In the genomic region with DNA sequence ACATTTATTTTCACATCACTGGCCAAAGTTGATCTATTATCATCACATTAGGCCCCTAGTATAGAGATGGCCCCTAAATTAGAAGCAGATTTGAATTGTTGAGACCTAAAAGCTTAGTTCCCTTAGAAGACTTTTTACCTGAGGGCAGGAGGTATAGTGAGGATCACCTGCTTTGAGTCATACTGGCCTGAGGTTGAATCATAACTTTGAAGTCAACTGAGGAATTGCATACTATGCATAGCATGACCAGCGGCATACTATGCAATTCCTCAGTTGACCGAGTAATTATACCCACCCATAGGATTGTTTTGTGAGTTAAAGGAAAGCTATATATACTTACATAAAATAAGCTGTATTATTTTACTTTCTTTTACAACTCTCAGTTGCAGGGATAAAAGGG, we compare ENCODE assay signal across 28 cellular contexts. TPM values are rescaled to one million over a fixed set of nuclear protein-coding genes. Genes with fewer than 3 reads are reported as not detected.
DNase-seq lines count a peak whose midpoint lies in the region; ATAC-seq, FAIRE-seq and TF ChIP-seq lines count a peak whose summit lies in the region.
"Had no signal": no experiment of that assay in that cellular context is flagged by ENCODE, and none has a peak within 500 bp of the region (broad histone marks: within the 10 kb centered on the region; RNA-seq: fewer than 3 reads in every experiment).

No MANE protein-coding gene starts in this region.

- H3K27me3 ChIP-seq in smooth muscle cell (ENCODE audit: low read depth), result no peaks in the 10 kb centered on the region
- no peaks in the 10 kb centered on the region for H3K27me3 ChIP-seq in right atrium auricular region

- no peaks in the 10 kb centered on the region for H3F3A ChIP-seq in smooth muscle cell (ENCODE audit: low read depth)

- H3K4me3 ChIP-seq in smooth muscle cell, result no peak overlapping the region
- H3K4me3 ChIP-seq in right atrium auricular region, result no peak overlapping the region
- H3K4me3 ChIP-seq: GM23338 had no signal

- H3K27ac ChIP-seq in smooth muscle cell (ENCODE audit: low read depth) (peak overlapping the region; percentile 28), right atrium auricular region (no peak overlapping the region)
- H3K27ac ChIP-seq: 22Rv1, C4-2B, KMS-11 had no signal

- no peak overlapping the region for H2AFZ ChIP-seq in smooth muscle cell (ENCODE audit: low read depth)
- H2AFZ ChIP-seq: GM23338 had no signal

- H3K9ac ChIP-seq in smooth muscle cell (ENCODE audit: low read depth), result no peak overlapping the region
- H3K9ac ChIP-seq: KMS-11 had no signal

- H3K4me2 ChIP-seq in smooth muscle cell, result no peak overlapping the region
- H3K4me2 ChIP-seq: GM23338, KMS-11 had no signal

- H3K4me1 ChIP-seq in smooth muscle cell (ENCODE audit: low read depth) (no peaks in the 10 kb centered on the region), right atrium auricular region (peaks cover 0 to 8% of the 10 kb centered on the region in 2 donors)
- H3K4me1 ChIP-seq: Caco-2 had no signal

- TF ChIP-seq CTCF in smooth muscle cell (IDR thresholded peaks at IDR 0.05; ENCODE audit: borderline replicate concordance, insufficient read depth, poor library complexity, severe bottlenecking) (no peak), right atrium auricular region (IDR thresholded peaks at IDR 0.05) (no peak)

- peak; percentile 23 for DNase-seq in DMS53 (lab: John Stamatoyannopoulos, UW)
- DNase-seq in DMS53 treated with DMSO at 0.1 percent for 48 hours (lab: John Stamatoyannopoulos, UW; ENCODE audit: unreplicated experiment), result no peak
- DNase-seq in SW480 (ENCODE audit: low spot score), result peak; percentile 2
- no peak for DNase-seq in smooth muscle cell (lab: John Stamatoyannopoulos, UW; ENCODE audit: unreplicated experiment)
- no peak for DNase-seq in right atrium auricular region (ENCODE audit: low spot score)
- no peak for DNase-seq in RCC 7860 (ENCODE audit: low spot score)
- DNase-seq: Caco-2; CD8-positive, alpha-beta T cell; DMS 273 treated with DMSO at 0.1 percent for 48 hours; DND-41; H9; HFFc6; NCI-H1092; NCI-H1417 treated with DMSO at 0.1 percent for 48 hours; NCI-H187; NCI-H2081 treated with DMSO at 0.1 percent for 48 hours; NCI-H2171; NCI-H345; NCI-H510A treated with DMSO at 0.1 percent for 48 hours; NCI-H748 treated with DMSO at 0.1 percent for 48 hours; RPMI8226; SHP77 treated with DMSO at 0.1 percent for 48 hours had no signal

- H3K79me2 ChIP-seq in smooth muscle cell (ENCODE audit: low read depth), result no peaks in the 10 kb centered on the region

- peak; percentile 63 for ATAC-seq in esophagus mucosa
- ATAC-seq in HG03196 (IDR thresholded peaks at IDR 0.05; ENCODE audit: unreplicated experiment), result no peak
- ATAC-seq: CD8-positive, alpha-beta T cell; GM23338 had no signal

- H3K9me3 ChIP-seq in smooth muscle cell (replicated peaks; ENCODE audit: low read depth), result no peaks in the 10 kb centered on the region
- no peaks in the 10 kb centered on the region for H3K9me3 ChIP-seq in right atrium auricular region
- H3K9me3 ChIP-seq: Caco-2 had no signal

- no peak for FAIRE-seq in RCC 7860 (lab: Jason Lieb, UNC)

- WGBS in smooth muscle cell (ENCODE audit: low lambda C conversion rate), result 59% methylated on average over 2 of the region's 2 CpGs

- H3K36me3 ChIP-seq in smooth muscle cell (ENCODE audit: low read depth) (peaks cover 3% of the 10 kb centered on the region), right atrium auricular region (no peaks in the 10 kb centered on the region)

- no peaks in the 10 kb centered on the region for H4K20me1 ChIP-seq in smooth muscle cell (ENCODE audit: low read depth)

RNA-seq across cellular contexts. Expression of a gene that starts 50.3 kb away (rescaled TPM):
- 19.0 TPM for total RNA-seq in esophagus mucosa
- 24.6 and 51.6 TPM in 2 replicates for total RNA-seq in smooth muscle cell
- 15.5 and 15.7 TPM in 2 replicates for polyA plus RNA-seq in smooth muscle cell
- 10 to 100 TPM; 13.4 to 26.0 TPM for total RNA-seq in right atrium auricular region

Comparison
In these comparisons a context has a peak if more than half of its experiments do, and no peak if none do; other contexts are left out.
1. DNase-seq: peak in DMS53 (single experiment) and SW480 (single experiment); none in DMS53 treated with DMSO at 0.1 percent for 48 hours (single experiment), smooth muscle cell (single experiment), right atrium auricular region (single experiment) and RCC 7860 (single experiment).